ENCODE assay signal across 8 cellular contexts in the genomic region with DNA sequence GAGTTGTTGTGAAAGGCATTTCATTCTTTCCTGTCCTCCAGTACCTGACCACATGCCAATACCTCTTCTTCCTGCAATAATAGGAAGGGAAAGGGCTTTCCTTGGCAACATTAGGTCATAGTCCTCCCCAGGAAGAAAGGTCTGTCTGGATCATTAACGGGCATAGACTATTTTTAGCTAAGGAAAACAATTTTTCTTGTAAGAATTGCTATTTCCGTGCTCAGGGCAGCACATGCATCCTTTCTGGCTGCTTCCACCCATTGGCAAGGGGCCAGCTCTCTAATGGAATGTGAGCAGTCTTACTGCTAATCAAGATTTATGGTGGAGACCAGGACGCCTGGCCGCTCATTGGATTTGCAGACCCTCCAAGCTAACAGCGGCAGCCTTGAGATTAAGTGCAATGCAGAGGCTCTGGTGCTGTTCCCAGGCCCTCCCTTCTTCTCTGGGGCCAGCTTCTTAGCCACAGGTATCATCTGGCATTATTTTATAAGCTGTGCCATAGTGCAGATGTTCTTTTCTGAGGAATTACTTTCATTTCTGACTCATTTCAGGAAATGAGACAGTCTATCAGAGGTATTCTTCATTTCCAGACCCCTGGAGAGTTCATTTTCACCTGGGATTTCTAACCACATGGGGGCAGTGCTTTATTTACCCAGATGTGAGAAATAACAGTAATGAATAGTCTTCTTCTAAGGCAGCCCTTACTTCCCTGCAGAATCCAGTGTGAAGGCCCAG. TPM values are rescaled to one million over a fixed set of nuclear protein-coding genes. Genes with fewer than 3 reads are reported as not detected.
DNase-seq lines count a peak whose midpoint lies in the region; ATAC-seq and TF ChIP-seq lines count a peak whose summit lies in the region.

No MANE protein-coding gene starts in this region.

- CTCF ChIA-PET in activated CD4-positive, alpha-beta memory T cell treated with anti-CD3 and anti-CD28 coated beads for 36 hours (lab: Charles Lee) = interaction anchor here (1.2 kb wide), 1 partner anchor 98 kb away, joined by 4 read pairs; no protein-coding TSS in a partner anchor

- no peak overlapping the region for H3K4ac ChIP-seq in neuronal stem cell (ENCODE audit: low read length)

- H3K9ac ChIP-seq in SK-N-MC (ENCODE audit: insufficient read length) (no peak overlapping the region), neuronal stem cell (ENCODE audit: low read depth, low read length, poor library complexity) (no peak overlapping the region)

- no peak overlapping the region for H3K27ac Mint-ChIP-seq in activated CD4-positive, alpha-beta memory T cell treated with anti-CD3 and anti-CD28 coated beads for 36 hours

- H3K9me3 Mint-ChIP-seq in activated CD4-positive, alpha-beta memory T cell treated with anti-CD3 and anti-CD28 coated beads for 36 hours = no peaks in the 10 kb centered on the region

- no peak overlapping the region for H2AFZ ChIP-seq in neuronal stem cell (ENCODE audit: low read length)

- no peak overlapping the region for H4K8ac ChIP-seq in neuronal stem cell (ENCODE audit: low read depth, low read length)

- H3K36me3 ChIP-seq in SK-N-MC (ENCODE audit: insufficient read depth, low read length) (no peaks in the 10 kb centered on the region; the same call in 1 of the 2 replicates), prostate gland (no peaks in the 10 kb centered on the region), neuronal stem cell (replicated peaks in 1 of 2; ENCODE audit: control insufficient read depth in 2 of 2, insufficient read depth in 2 of 2, low read length in 2 of 2) (peaks cover 0 to 5% of the 10 kb centered on the region in 2 donors)

- H3K27ac ChIP-seq in SK-N-MC (peak overlapping the region; percentile 62), prostate gland (peak overlapping the region; percentile 7 to 22), neuronal stem cell (replicated peaks; ENCODE audit: low read length) (no peak overlapping the region)

- no peak overlapping the region for H2BK120ac ChIP-seq in neuronal stem cell (ENCODE audit: low read depth, low read length)

- no peaks in the 10 kb centered on the region for H3K79me1 ChIP-seq in neuronal stem cell (ENCODE audit: low read depth, low read length)

- POLR2A ChIA-PET in activated CD4-positive, alpha-beta memory T cell treated with anti-CD3 and anti-CD28 coated beads for 36 hours (lab: Charles Lee) = no interaction called here

- no peak overlapping the region for H2BK5ac ChIP-seq in neuronal stem cell (ENCODE audit: low read length)

- no peaks in the 10 kb centered on the region for H3K27me3 Mint-ChIP-seq in activated CD4-positive, alpha-beta memory T cell treated with anti-CD3 and anti-CD28 coated beads for 36 hours

- H3K23ac ChIP-seq in neuronal stem cell (ENCODE audit: low read depth, low read length, poor library complexity) = no peak overlapping the region

- H4K91ac ChIP-seq in neuronal stem cell (ENCODE audit: low read depth, low read length, poor library complexity) = no peak overlapping the region

- intact Hi-C loops in prostate gland (cut with DNase I) = no loop called here
- intact Hi-C loops in activated CD4-positive, alpha-beta memory T cell treated with anti-CD3 and anti-CD28 coated beads for 36 hours (cut with micrococcal nuclease) = no loop called here

- H3K4me2 ChIP-seq in neuronal stem cell (ENCODE audit: insufficient read depth, low read length, poor library complexity, severe bottlenecking) = no peak overlapping the region

- no peak for TF ChIP-seq POLR2A in prostate gland (IDR thresholded peaks at IDR 0.05)

- H2AK5ac ChIP-seq in neuronal stem cell (ENCODE audit: low read depth, low read length) = no peak overlapping the region

- H3K9me3 ChIP-seq in SK-N-MC (ENCODE audit: low read depth, low read length) (no peaks in the 10 kb centered on the region), prostate gland (no peaks in the 10 kb centered on the region), neuronal stem cell (replicated peaks in 1 of 2; ENCODE audit: control insufficient read depth in 2 of 2, insufficient read depth in 1 of 2, low read depth in 1 of 2, low read length in 2 of 2) (no peaks in the 10 kb centered on the region)

- in situ Hi-C loops in ACHN (cut with HindIII; ENCODE audit: low pct_ligation_motif_present, low pct_unique_long_range_greater_than_20kb, low sequenced_read_pairs) = no loop called here

- peak; percentile 46 for TF ChIP-seq CTCF in foreskin fibroblast (IDR thresholded peaks at IDR 0.05; ENCODE audit: low read depth, low read length)
- TF ChIP-seq CTCF in prostate gland (IDR thresholded peaks at IDR 0.05) = peak; percentile 13 to 44 (median 31)

- H2BK15ac ChIP-seq in neuronal stem cell (ENCODE audit: low read length) = no peak overlapping the region

- H3K4me1 ChIP-seq in prostate gland (replicated peaks) (no peaks in the 10 kb centered on the region), neuronal stem cell (ENCODE audit: control insufficient read depth in 2 of 2, insufficient read depth in 1 of 2, low read depth in 1 of 2, low read length in 2 of 2) (no peaks in the 10 kb centered on the region)

- peaks cover 6% of the 10 kb centered on the region for H3K36me3 Mint-ChIP-seq in activated CD4-positive, alpha-beta memory T cell treated with anti-CD3 and anti-CD28 coated beads for 36 hours

- H3K27me3 ChIP-seq in prostate gland (replicated peaks; ENCODE audit: insufficient read depth) = no peaks in the 10 kb centered on the region
- H3K27me3 ChIP-seq in neuronal stem cell (ENCODE audit: control insufficient read depth in 3 of 3, insufficient read depth in 3 of 3, low read depth in 1 of 3, low read length in 3 of 3) = no peaks in the 10 kb centered on the region

- H3K4me3 Mint-ChIP-seq in activated CD4-positive, alpha-beta memory T cell treated with anti-CD3 and anti-CD28 coated beads for 36 hours = no peak overlapping the region

- 7% methylated on average over 5 of the region's 5 CpGs for WGBS in prostate gland
- no CpG with 5 or more reads among the region's 5 CpGs for WGBS in neuronal stem cell (ENCODE audit: extremely low coverage in 2 of 2, insufficient read length in 2 of 2, insufficient replicate concordance in 1 of 2), 2 donors

- H3K4me3 ChIP-seq in Jurkat, Clone E6-1 (ENCODE audit: low read length) = no peak overlapping the region
- H3K4me3 ChIP-seq in SK-N-MC = peak overlapping the region; percentile 58
- H3K4me3 ChIP-seq in foreskin fibroblast (ENCODE audit: low read depth in 1 of 2, low read length in 2 of 2) = peak overlapping the region in 1 of 2 donors; percentile 0
- no peak overlapping the region for H3K4me3 ChIP-seq in prostate gland
- no peak overlapping the region for H3K4me3 ChIP-seq in neuronal stem cell (ENCODE audit: low read length in 2 of 2)

- no peak overlapping the region for H2BK12ac ChIP-seq in neuronal stem cell (ENCODE audit: low read length)

- no peak overlapping the region for H3K14ac ChIP-seq in neuronal stem cell (ENCODE audit: low read length)

- peaks cover 2% of the 10 kb centered on the region for H3K4me1 Mint-ChIP-seq in activated CD4-positive, alpha-beta memory T cell treated with anti-CD3 and anti-CD28 coated beads for 36 hours (ENCODE audit: low read depth)

- no peak overlapping the region for H3K18ac ChIP-seq in neuronal stem cell (ENCODE audit: low read length)

- ATAC-seq in GM18909 (IDR thresholded peaks at IDR 0.05; ENCODE audit: poor library complexity, unreplicated experiment) = peak; percentile 79

- peak; percentile 67 for DNase-seq in ACHN
- DNase-seq in Jurkat, Clone E6-1 (ENCODE audit: low read depth, low spot score) = peak; percentile 22
- DNase-seq in SK-N-MC (ENCODE audit: low read depth, low spot score) = no peak
- peak; percentile 85 to 92 for DNase-seq in foreskin fibroblast
- peak; percentile 52 for DNase-seq in prostate gland (ENCODE audit: low spot score)
- DNase-seq in activated CD4-positive, alpha-beta memory T cell treated with anti-CD3 and anti-CD28 coated beads for 36 hours = no peak
- DNase-seq in neuronal stem cell (ENCODE audit: low spot score) = no peak

RNA-seq across cellular contexts. Expression of gene ANO6, which starts 52.9 kb away (rescaled TPM):
- polyA plus RNA-seq in Jurkat, Clone E6-1 (2012; ENCODE audit: insufficient read depth, insufficient read length) = 22.3 TPM
- 10 to 100 TPM; 36.8 to 78.8 TPM for total RNA-seq in prostate gland
- 10 to 100 TPM; 19.0 to 21.4 TPM for total RNA-seq in activated CD4-positive, alpha-beta memory T cell treated with anti-CD3 and anti-CD28 coated beads for 36 hours
- 21.1 TPM for polyA plus RNA-seq in neuronal stem cell (2013, experiment 1 of 2)
- polyA plus RNA-seq in neuronal stem cell (2013, experiment 2 of 2) = 21.4 TPM

Comparison
In these comparisons a context has a peak if more than half of its experiments do, and no peak if none do; other contexts are left out.
1. DNase-seq: peak in ACHN (single experiment), Jurkat, Clone E6-1 (single experiment), foreskin fibroblast (2 of 2) and prostate gland (single experiment); none in SK-N-MC (single experiment), activated CD4-positive, alpha-beta memory T cell treated with anti-CD3 and anti-CD28 coated beads for 36 hours (single experiment) and neuronal stem cell (single experiment).